2 cellular contexts compared by ENCODE assay signal in genomic region chr21:45523411-45524101, GRCh38.
TF ChIP-seq lines count a peak whose summit lies in the region.

No MANE protein-coding gene starts in this region.

TF ChIP-seq in K562, 482 proteins besides CTCF, POLR2A, EP300 and RAD21:
- TF ChIP-seq ZNF395 (CRISPR knock-in tag; IDR thresholded peaks at IDR 0.05): no peak
- no peak for TF ChIP-seq CREB3 (tag; conservative IDR thresholded peaks at IDR 0.05; ENCODE audit: low read depth)
- 0 out of 2 replicates have a peak, but pooled peaks have one; percentile 24 for TF ChIP-seq SUPT5H (IDR thresholded peaks at IDR 0.05)
- TF ChIP-seq ZNF232 (CRISPR knock-in tag; IDR thresholded peaks at IDR 0.05): no peak
- no peak for TF ChIP-seq ZNF280B (CRISPR knock-in tag; IDR thresholded peaks at IDR 0.05)
- no peak for TF ChIP-seq HINFP (tag; conservative IDR thresholded peaks at IDR 0.05; ENCODE audit: low read depth)
- TF ChIP-seq ZNF175 (CRISPR knock-in tag; IDR thresholded peaks at IDR 0.05; ENCODE audit: low read depth): no peak
- peak; percentile 64 for TF ChIP-seq NFIC (IDR thresholded peaks at IDR 0.05)
- TF ChIP-seq POLR2G (IDR thresholded peaks at IDR 0.05; ENCODE audit: low read depth, low read length): peak; percentile 46
- TF ChIP-seq IRF9 (tag; IDR thresholded peaks at IDR 0.05): no peak

TF ChIP-seq in HepG2, 621 proteins besides CTCF, POLR2A, EP300 and RAD21:
- TF ChIP-seq SMARCC2 (IDR thresholded peaks at IDR 0.05) (no peak), NCOA2 (CRISPR knock-in tag; IDR thresholded peaks at IDR 0.05) (no peak), LCORL (IDR thresholded peaks at IDR 0.05) (no peak), LCORL (CRISPR knock-in tag; IDR thresholded peaks at IDR 0.05) (no peak), PITX1 (CRISPR knock-in tag; IDR thresholded peaks at IDR 0.05) (no peak), ZNF101 (CRISPR knock-in tag; IDR thresholded peaks at IDR 0.05; ENCODE audit: borderline replicate concordance, low read depth) (no peak), AGO2 (optimal IDR thresholded peaks at IDR 0.05; ENCODE audit: low read depth, low read length) (peak; percentile 36), ATF7 (IDR thresholded peaks at IDR 0.05) (no peak), ATF7 (CRISPR knock-in tag; IDR thresholded peaks at IDR 0.05) (no peak)
